In the genomic region with DNA sequence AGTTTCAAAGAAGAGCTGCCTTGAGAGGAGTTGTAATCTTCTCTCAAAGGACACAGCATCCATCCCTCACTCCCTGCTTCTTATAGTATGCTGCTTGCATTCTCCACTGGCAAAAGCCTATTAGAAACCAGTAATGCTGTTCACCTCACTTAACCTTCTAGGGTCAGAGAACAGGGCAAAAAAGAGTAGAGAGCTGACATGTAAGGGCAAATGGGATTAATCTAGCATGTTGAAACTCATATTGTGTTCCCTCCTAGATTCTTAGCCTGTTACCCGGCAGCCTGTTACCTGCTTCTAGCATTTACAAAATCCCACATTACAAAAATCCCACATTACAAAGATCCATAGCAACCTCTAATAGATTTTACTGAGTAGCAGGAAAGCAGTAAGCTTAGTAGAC, we compare ENCODE assay signal across 16 cellular contexts.
"Had no signal": no experiment of that assay in that cellular context is flagged by ENCODE, and none has a peak within 500 bp of the region (broad histone marks: within the 10 kb centered on the region; RNA-seq: fewer than 3 reads in every experiment).

No MANE protein-coding gene starts in this region.

- H3K4me1 ChIP-seq: ascending aorta, gastrocnemius medialis, spleen, upper lobe of left lung had no signal

- H3K9me3 ChIP-seq: ascending aorta, gastrocnemius medialis, spleen, thoracic aorta, upper lobe of left lung had no signal

- H3K36me3 Mint-ChIP-seq: activated naive CD4-positive, alpha-beta T cell treated with anti-CD3 and anti-CD28 coated beads, Interleukin-2, amount 50 U/mL, for 24 hours; natural killer cell; stimulated activated naive B cell treated with anti-CD40 and anti-IgM and Interleukin-4, amounts not matched to agents 10 μg/mL and 1 μg/mL and 100 μg/mL, for 72 hours had no signal

- H3K36me3 ChIP-seq: ascending aorta, gastrocnemius medialis, spleen, thoracic aorta, upper lobe of left lung had no signal

- H3K27ac ChIP-seq: ascending aorta, gastrocnemius medialis, spleen, thoracic aorta, upper lobe of left lung had no signal

- H3K27me3 ChIP-seq: ascending aorta, gastrocnemius medialis, spleen, upper lobe of left lung had no signal

- H3K4me3 Mint-ChIP-seq: activated naive CD4-positive, alpha-beta T cell treated with anti-CD3 and anti-CD28 coated beads, Interleukin-2, amount 50 U/mL, for 24 hours; natural killer cell; stimulated activated naive B cell treated with anti-CD40 and anti-IgM and Interleukin-4, amounts not matched to agents 10 μg/mL and 1 μg/mL and 100 μg/mL, for 72 hours had no signal

- DNase-seq: activated CD4-positive, alpha-beta T cell treated with anti-CD3 and anti-CD28 coated beads, Interleukin-2, amount 50 U/mL, for 4 hours; activated gamma-delta T cell; dermis blood vessel endothelial cell; gastrocnemius medialis; head of caudate nucleus; natural killer cell; nucleus accumbens; spleen; stimulated activated CD4-positive, alpha-beta T cell treated with anti-CD3 and anti-CD28 coated beads, Interleukin-4, amount 100 ng/mL, for 4 hours; stimulated activated naive B cell treated with anti-CD40 and anti-IgM and Interleukin-4, amounts not matched to agents 10 μg/mL and 1 μg/mL and 100 μg/mL, for 72 hours; SW 1271; T-helper 2 cell; upper lobe of left lung had no signal

- H3K4me1 Mint-ChIP-seq: activated naive CD4-positive, alpha-beta T cell treated with anti-CD3 and anti-CD28 coated beads, Interleukin-2, amount 50 U/mL, for 24 hours; natural killer cell; stimulated activated naive B cell treated with anti-CD40 and anti-IgM and Interleukin-4, amounts not matched to agents 10 μg/mL and 1 μg/mL and 100 μg/mL, for 72 hours had no signal

- H3K9me3 Mint-ChIP-seq: activated naive CD4-positive, alpha-beta T cell treated with anti-CD3 and anti-CD28 coated beads, Interleukin-2, amount 50 U/mL, for 24 hours; stimulated activated naive B cell treated with anti-CD40 and anti-IgM and Interleukin-4, amounts not matched to agents 10 μg/mL and 1 μg/mL and 100 μg/mL, for 72 hours had no signal

- ATAC-seq: gastrocnemius medialis; natural killer cell; stimulated activated naive B cell treated with anti-CD40 and anti-IgM and Interleukin-4, amounts not matched to agents 10 μg/mL and 1 μg/mL and 100 μg/mL, for 72 hours had no signal

- H3K4me3 ChIP-seq: ascending aorta, gastrocnemius medialis, spleen, thoracic aorta, upper lobe of left lung had no signal

- H3K27ac Mint-ChIP-seq: activated naive CD4-positive, alpha-beta T cell treated with anti-CD3 and anti-CD28 coated beads, Interleukin-2, amount 50 U/mL, for 24 hours; natural killer cell; stimulated activated naive B cell treated with anti-CD40 and anti-IgM and Interleukin-4, amounts not matched to agents 10 μg/mL and 1 μg/mL and 100 μg/mL, for 72 hours had no signal
